ENCODE assay signal across 21 cellular contexts in genomic region chr19:35254341-35255297, GRCh38. TPM values are rescaled to one million over a fixed set of nuclear protein-coding genes. Genes with fewer than 3 reads are reported as not detected.
DNase-seq lines count a peak whose midpoint lies in the region; ATAC-seq, FAIRE-seq and TF ChIP-seq lines count a peak whose summit lies in the region.
"Had no signal": no experiment of that assay in that cellular context is flagged by ENCODE, and none has a peak within 500 bp of the region (broad histone marks: within the 10 kb centered on the region; RNA-seq: fewer than 3 reads in every experiment).

No MANE protein-coding gene starts in this region.

- H3K36me3 ChIP-seq in H1 (ENCODE audit: control insufficient read depth in 2 of 4, insufficient read depth in 4 of 4, low read length in 3 of 4) (peaks cover 29 to 47% (median 41%) of the 10 kb centered on the region in 4 experiments), lung (ENCODE audit: control insufficient read depth in 2 of 2, insufficient read depth in 2 of 2, low read length in 2 of 2) (peaks cover 0 to 8% of the 10 kb centered on the region in 2 donors), uterus (no peaks in the 10 kb centered on the region)
- H3K36me3 ChIP-seq: brain microvascular endothelial cell, prostate gland had no signal

- no peak overlapping the region for H3K9ac ChIP-seq in H1 (replicated peaks in 1 of 4; ENCODE audit: extremely low read depth in 1 of 4, low read depth in 3 of 4, low read length in 3 of 4)
- H3K9ac ChIP-seq: KMS-11 had no signal

- H4K91ac ChIP-seq in H1 (replicated peaks; ENCODE audit: insufficient read length, low read length), result no peak overlapping the region

- DNase-seq in cardiac septum (ENCODE audit: low spot score) (peak; percentile 66), Right ventricle myocardium superior (no peak), H1 (ENCODE audit: low read depth in 1 of 2, low spot score in 2 of 2) (peak in 1 of 2 experiments; percentile 24), lung (ENCODE audit: low spot score) (peak; percentile 27), uterus (peak in 1 of 2 donors; percentile 53), cerebellum (ENCODE audit: low spot score) (no peak), UCSD-AML1 (lab: John Stamatoyannopoulos, UW; ENCODE audit: unreplicated experiment) (no peak), NCI-H524 treated with DMSO at 0.1 percent for 48 hours (lab: John Stamatoyannopoulos, UW) (no peak)
- DNase-seq: activated gamma-delta T cell, brain microvascular endothelial cell, EL, hippocampal formation, NCI-H1092 treated with DMSO at 0.1 percent for 48 hours, NCI-H2107, NCI-H526 treated with DMSO at 0.1 percent for 48 hours, PC-3 had no signal

- no peak overlapping the region for H2AFZ ChIP-seq in H1 (ENCODE audit: low read length)

- no peak for TF ChIP-seq EP300 in H1 (IDR thresholded peaks at IDR 0.05; ENCODE audit: borderline replicate concordance in 1 of 2, low read depth in 2 of 2, low read length in 2 of 2)

- TF ChIP-seq POLR2A in H1 (IDR thresholded peaks at IDR 0.05; ENCODE audit: control extremely low read depth in 1 of 2, low read depth in 2 of 2, low read length in 2 of 2) (peak in 1 of 2 experiments; percentile 16; a peak in 1 of 3 replicates), uterus (IDR thresholded peaks at IDR 0.05) (peak in 1 of 2 donors; percentile 10)

- TF ChIP-seq CTCF in H1 (IDR thresholded peaks at IDR 0.05; ENCODE audit: control extremely low read depth in 1 of 3, insufficient read depth in 1 of 3, low read depth in 1 of 3, low read length in 3 of 3), result no peak
- no peak for TF ChIP-seq CTCF in lung (IDR thresholded peaks at IDR 0.05; ENCODE audit: control extremely low read depth, extremely low read depth)
- TF ChIP-seq CTCF in uterus (IDR thresholded peaks at IDR 0.05), result no peak

- H2AK5ac ChIP-seq in H1 (ENCODE audit: low read depth, low read length), result no peak overlapping the region

- H3K27me3 ChIP-seq in H1 (replicated peaks in 1 of 4; ENCODE audit: control insufficient read depth in 3 of 4, extremely low read depth in 1 of 4, insufficient read depth in 3 of 4, low read length in 3 of 4) (no peaks in the 10 kb centered on the region), lung (ENCODE audit: control insufficient read depth, insufficient read depth) (no peaks in the 10 kb centered on the region), uterus (no peaks in the 10 kb centered on the region)

- no peak overlapping the region for H2BK5ac ChIP-seq in H1 (ENCODE audit: low read depth, low read length)

- no peak overlapping the region for H3K4ac ChIP-seq in H1 (replicated peaks; ENCODE audit: insufficient read length, low read depth, low read length)

- H4K20me1 ChIP-seq in H1 (replicated peaks in 1 of 2; ENCODE audit: control insufficient read depth in 1 of 2, insufficient read depth in 2 of 2, low read length in 2 of 2), result peaks cover 33 to 43% of the 10 kb centered on the region in 2 experiments

- no peak for TF ChIP-seq RAD21 in H1 (IDR thresholded peaks at IDR 0.05 in 1 of 2, conservative IDR thresholded peaks at IDR 0.05 in 1 of 2; ENCODE audit: low read depth in 2 of 2, low read length in 2 of 2)

- H3K14ac ChIP-seq in H1 (ENCODE audit: insufficient read length), result no peak overlapping the region

- WGBS in H1 (ENCODE audit: extremely low coverage in 1 of 2, insufficient coverage in 1 of 2, insufficient read length in 1 of 2, insufficient replicate concordance in 2 of 2, low coverage in 1 of 2, low lambda C conversion rate in 2 of 2, missing lambda C conversion rate in 1 of 2), 2 experiments, result 96% methylated on average over 17 of the region's 17 CpGs; no CpG with 5 or more reads in 1 of the 2 experiments
- 81 to 87% methylated on average over 17 of the region's 17 CpGs for WGBS in lung, 2 donors

- no peak overlapping the region for H3K23ac ChIP-seq in H1 (ENCODE audit: insufficient read length)

- ATAC-seq in Right ventricle myocardium superior (ENCODE audit: poor library complexity) (no peak), lung (ENCODE audit: insufficient read depth, low FRiP score) (no peak)
- ATAC-seq: PC-3 had no signal

- no peak overlapping the region for H2BK15ac ChIP-seq in H1 (ENCODE audit: low read length)

- H2BK12ac ChIP-seq in H1 (ENCODE audit: low read depth, low read length), result no peak overlapping the region

- H3K79me1 ChIP-seq in H1 (ENCODE audit: low read depth, low read length), result peaks cover 23% of the 10 kb centered on the region

- H3K79me2 ChIP-seq in H1 (ENCODE audit: control insufficient read depth in 1 of 2, insufficient read depth in 2 of 2, low read length in 2 of 2), result peaks cover 8 to 55% of the 10 kb centered on the region in 2 experiments

- H3K9me3 ChIP-seq in H1 (ENCODE audit: insufficient read depth in 2 of 2, low read depth in 1 of 2, low read length in 1 of 2) (no peaks in the 10 kb centered on the region), lung (ENCODE audit: control insufficient read depth in 2 of 2, insufficient read depth in 1 of 2, low read length in 1 of 2) (no peaks in the 10 kb centered on the region), uterus (no peaks in the 10 kb centered on the region)
- H3K9me3 ChIP-seq: prostate gland had no signal

- intact Hi-C loops in cardiac septum (cut with DNase I) (no loop called here), Right ventricle myocardium superior (cut with DNase I) (no loop called here), uterus (cut with DNase I; ENCODE audit: low total_unique reads) (no loop called here)

- POLR2A ChIA-PET in H1 (lab: Charles Lee; ENCODE audit: partially characterized antibody), result interaction anchor here (0.7 to 9.8 kb wide), 9 partner anchors 10 to 255 kb away, joined by 3 to 146 read pairs (median 4); partner anchors contain the start of genes FXYD5 and USF2

- CTCF ChIA-PET in H1 (lab: Charles Lee; ENCODE audit: partially characterized antibody), result interaction anchor here (2.5 kb wide), 1 partner anchor 187 kb away, joined by 7 read pairs; no protein-coding TSS in a partner anchor

- H3K18ac ChIP-seq in H1 (ENCODE audit: extremely low read depth, low read length), result no peak overlapping the region

- peaks cover 0 to 13% (median 7%) of the 10 kb centered on the region in 4 experiments; a peak in 6 of 7 replicates for H3K4me1 ChIP-seq in H1 (replicated peaks in 1 of 4; ENCODE audit: control insufficient read depth in 3 of 4, insufficient read depth in 4 of 4, low read length in 3 of 4)
- peaks cover 0 to 12% of the 10 kb centered on the region in 2 donors for H3K4me1 ChIP-seq in lung (ENCODE audit: control insufficient read depth in 2 of 2, insufficient read depth in 2 of 2, low read length in 2 of 2)
- no peaks in the 10 kb centered on the region for H3K4me1 ChIP-seq in uterus
- H3K4me1 ChIP-seq: prostate gland had no signal

- H3K4me3 ChIP-seq in H1 (ENCODE audit: extremely low read depth in 1 of 4, insufficient read depth in 2 of 4, low read depth in 3 of 4, low read length in 4 of 4) (no peak overlapping the region), lung (no peak overlapping the region), uterus (no peak overlapping the region)
- H3K4me3 ChIP-seq: prostate gland, SK-N-MC had no signal

- no peak for FAIRE-seq in H1 (lab: Jason Lieb, UNC)

- H4K5ac ChIP-seq in H1 (ENCODE audit: insufficient read length, low read depth, low read length), result no peak overlapping the region

- no peak overlapping the region for H3K4me2 ChIP-seq in H1 (ENCODE audit: insufficient read depth in 1 of 2, low read depth in 2 of 2, low read length in 2 of 2)
- H3K4me2 ChIP-seq: KMS-11 had no signal

- H4K8ac ChIP-seq in H1 (ENCODE audit: extremely low read depth, insufficient read depth, low read length), result peak overlapping the region; percentile 39; the same call in 1 of the 2 replicates

- H3K23me2 ChIP-seq in H1 (ENCODE audit: low read depth, low read length), result peaks cover 6% of the 10 kb centered on the region; the same call in 1 of the 2 replicates

- H3K27ac ChIP-seq in H1 (ENCODE audit: low read depth, low read length) (no peak overlapping the region; the same call in 1 of the 2 replicates), lung (ENCODE audit: low read depth in 1 of 2, low read length in 1 of 2) (peak overlapping the region; percentile 1 to 30), uterus (peak overlapping the region; percentile 12 to 30)
- H3K27ac ChIP-seq: brain microvascular endothelial cell, KMS-11, prostate gland, SK-N-MC had no signal

- H3K56ac ChIP-seq in H1 (replicated peaks; ENCODE audit: insufficient read length, low read depth, low read length), result no peak overlapping the region

- no peak overlapping the region for H2BK20ac ChIP-seq in H1 (ENCODE audit: low read length)

- no peak overlapping the region for H2BK120ac ChIP-seq in H1 (replicated peaks; ENCODE audit: low read depth, low read length)

RNA-seq across cellular contexts. Expression of gene LSR, which starts 5.8 kb away (rescaled TPM):
- total RNA-seq in cardiac septum (3.4 TPM), Right ventricle myocardium superior (4.5 TPM), lung (10 to 100 TPM; 30.8 to 82.0 TPM), uterus (10 to 100 TPM in 3 of 4 donors, 1 to 10 TPM in 1; 7.3 to 37.8 (median 20.2) TPM), cerebellum (2.6 TPM)
- 159 and 166 TPM in 2 replicates for total RNA-seq in H1 (2021; fragmentation: NEBNext Ultra II Directional; extraction: Animal tissue kit (Norgen Biotek cat#: 25700))
- polyA plus RNA-seq in H1 (2011; rRNA removed) (186 and 296 TPM in 2 replicates), lung (10 to 100 TPM; 60.0 to 77.4 TPM)
- polyA plus RNA-seq in H1 (2011; cell fraction: cytosol; rRNA removed), result 106 TPM
- polyA plus RNA-seq in H1 (2011; cell fraction: nucleus; rRNA removed), result 204 TPM
- polyA plus RNA-seq in H1 (2012, experiment 1 of 2), result 145 to 238 TPM (median 230 TPM) in 4 replicates
- polyA plus RNA-seq in H1 (2012, experiment 2 of 2), result 175 TPM
- 208 TPM for polyA plus RNA-seq in H1 (2013, experiment 1 of 2)
- polyA plus RNA-seq in H1 (2013, experiment 2 of 2), result 218 TPM
- polyA minus RNA-seq in H1 (2011; rRNA and poly(A)+ RNA removed), result 87.1 and 93.1 TPM in 2 replicates
- 222 TPM for polyA minus RNA-seq in H1 (2011; cell fraction: cytosol; rRNA and poly(A)+ RNA removed)
- polyA minus RNA-seq in H1 (2011; cell fraction: nucleus; rRNA and poly(A)+ RNA removed), result 191 TPM

RNA-seq across cellular contexts. Expression of gene USF2, which starts 14.1 kb away (rescaled TPM):
- total RNA-seq in cardiac septum (174 TPM), Right ventricle myocardium superior (141 TPM), lung (100 to 1,000 TPM in 1 of 2 donors, 10 to 100 TPM in 1; 74.9 to 138 TPM), uterus (100 to 1,000 TPM in 1 of 4 donors, 10 to 100 TPM in 3; 48.8 to 155 (median 87.5) TPM), cerebellum (39.4 TPM)
- total RNA-seq in H1 (2021; fragmentation: NEBNext Ultra II Directional; extraction: Animal tissue kit (Norgen Biotek cat#: 25700)), result 109 and 113 TPM in 2 replicates
- polyA plus RNA-seq in H1 (2011; rRNA removed) (74.1 and 119 TPM in 2 replicates), lung (100 to 1,000 TPM; 129 to 163 TPM)
- 142 TPM for polyA plus RNA-seq in H1 (2011; cell fraction: cytosol; rRNA removed)
- polyA plus RNA-seq in H1 (2011; cell fraction: nucleus; rRNA removed), result 268 TPM
- polyA plus RNA-seq in H1 (2012, experiment 1 of 2), result 112 to 133 TPM (median 125 TPM) in 4 replicates
- 90.5 TPM for polyA plus RNA-seq in H1 (2012, experiment 2 of 2)
- polyA plus RNA-seq in H1 (2013, experiment 1 of 2), result 70.6 TPM
- 72.7 TPM for polyA plus RNA-seq in H1 (2013, experiment 2 of 2)
- 29.0 and 60.8 TPM in 2 replicates for polyA minus RNA-seq in H1 (2011; rRNA and poly(A)+ RNA removed)
- 79.1 TPM for polyA minus RNA-seq in H1 (2011; cell fraction: cytosol; rRNA and poly(A)+ RNA removed)
- polyA minus RNA-seq in H1 (2011; cell fraction: nucleus; rRNA and poly(A)+ RNA removed), result 82.7 TPM

RNA-seq across cellular contexts. Expression of gene FAM187B, which starts 26.1 kb away (rescaled TPM):
- not detected for total RNA-seq in cardiac septum
- not detected for total RNA-seq in Right ventricle myocardium superior
- total RNA-seq in H1 (2021; fragmentation: NEBNext Ultra II Directional; extraction: Animal tissue kit (Norgen Biotek cat#: 25700)), result not detected in 2 replicates
- polyA plus RNA-seq in H1 (2011; rRNA removed), result 0.09 TPM in 1 of 2 replicates, not detected in the other
- 0.06 TPM for polyA plus RNA-seq in H1 (2011; cell fraction: cytosol; rRNA removed)
- polyA plus RNA-seq in H1 (2011; cell fraction: nucleus; rRNA removed), result 0.19 TPM
- polyA plus RNA-seq in H1 (2012, experiment 1 of 2), result not detected in 4 replicates
- polyA plus RNA-seq in H1 (2012, experiment 2 of 2), result not detected
- not detected for polyA plus RNA-seq in H1 (2013, experiment 1 of 2)
- polyA plus RNA-seq in H1 (2013, experiment 2 of 2), result not detected
- not detected in 2 replicates for polyA minus RNA-seq in H1 (2011; rRNA and poly(A)+ RNA removed)
- not detected for polyA minus RNA-seq in H1 (2011; cell fraction: cytosol; rRNA and poly(A)+ RNA removed)
- not detected for polyA minus RNA-seq in H1 (2011; cell fraction: nucleus; rRNA and poly(A)+ RNA removed)
- under 1 TPM in 1 of 2 donors, not detected in 1; 0.28 TPM for total RNA-seq in lung
- polyA plus RNA-seq in lung, result under 1 TPM in 1 of 2 donors, not detected in 1; 0.20 TPM
- under 1 TPM in 1 of 4 donors, not detected in 3; 0.21 TPM for total RNA-seq in uterus
- not detected for total RNA-seq in cerebellum
- total RNA-seq: dermis microvascular lymphatic vessel endothelial cell, kidney epithelial cell, PC-3 had no signal

RNA-seq across cellular contexts. Expression of gene HAMP, which starts 27.7 kb away (rescaled TPM):
- total RNA-seq in cardiac septum (not detected), Right ventricle myocardium superior (not detected), lung (1 to 10 TPM in 1 of 2 donors, under 1 TPM in 1; 0.28 to 1.5 TPM), uterus (1 to 10 TPM in 1 of 4 donors, not detected in 3; 1.1 TPM), cerebellum (not detected)
- not detected in 2 replicates for total RNA-seq in H1 (2021; fragmentation: NEBNext Ultra II Directional; extraction: Animal tissue kit (Norgen Biotek cat#: 25700))
- polyA plus RNA-seq in H1 (2011; rRNA removed) (0.06 and 0.08 TPM in 2 replicates), lung (10 to 100 TPM in 1 of 2 donors, 1 to 10 TPM in 1; 1.7 to 85.7 TPM)
- not detected for polyA plus RNA-seq in H1 (2011; cell fraction: cytosol; rRNA removed)
- polyA plus RNA-seq in H1 (2011; cell fraction: nucleus; rRNA removed), result not detected
- 0.20 TPM in 1 of 4 replicates, not detected in the others for polyA plus RNA-seq in H1 (2012, experiment 1 of 2)
- not detected for polyA plus RNA-seq in H1 (2012, experiment 2 of 2)
- polyA plus RNA-seq in H1 (2013, experiment 1 of 2), result 0.12 TPM
- 0.07 TPM for polyA plus RNA-seq in H1 (2013, experiment 2 of 2)
- polyA minus RNA-seq in H1 (2011; rRNA and poly(A)+ RNA removed), result not detected in 2 replicates
- not detected for polyA minus RNA-seq in H1 (2011; cell fraction: cytosol; rRNA and poly(A)+ RNA removed)
- polyA minus RNA-seq in H1 (2011; cell fraction: nucleus; rRNA and poly(A)+ RNA removed), result not detected
- total RNA-seq: kidney epithelial cell, PC-3 had no signal

RNA-seq across cellular contexts. Expression of gene MAG, which starts 37.3 kb away (rescaled TPM):
- total RNA-seq in cardiac septum, result not detected
- not detected for total RNA-seq in Right ventricle myocardium superior
- total RNA-seq in H1 (2021; fragmentation: NEBNext Ultra II Directional; extraction: Animal tissue kit (Norgen Biotek cat#: 25700)), result 0.46 and 1.3 TPM in 2 replicates
- 0.20 and 0.72 TPM in 2 replicates for polyA plus RNA-seq in H1 (2011; rRNA removed)
- polyA plus RNA-seq in H1 (2011; cell fraction: cytosol; rRNA removed), result 0.41 TPM
- polyA plus RNA-seq in H1 (2011; cell fraction: nucleus; rRNA removed), result 1.7 TPM
- polyA plus RNA-seq in H1 (2012, experiment 1 of 2), result 0.22 to 0.74 TPM (median 0.54 TPM) in 4 replicates
- 0.28 TPM for polyA plus RNA-seq in H1 (2012, experiment 2 of 2)
- 1.4 TPM for polyA plus RNA-seq in H1 (2013, experiment 1 of 2)
- 1.3 TPM for polyA plus RNA-seq in H1 (2013, experiment 2 of 2)
- 0.25 and 0.90 TPM in 2 replicates for polyA minus RNA-seq in H1 (2011; rRNA and poly(A)+ RNA removed)
- not detected for polyA minus RNA-seq in H1 (2011; cell fraction: cytosol; rRNA and poly(A)+ RNA removed)
- polyA minus RNA-seq in H1 (2011; cell fraction: nucleus; rRNA and poly(A)+ RNA removed), result not detected
- 1 to 10 TPM; 1.5 to 8.8 TPM for total RNA-seq in lung
- 1 to 10 TPM in 1 of 2 donors, under 1 TPM in 1; 0.08 to 2.3 TPM for polyA plus RNA-seq in lung
- 10 to 100 TPM in 1 of 4 donors, under 1 TPM in 1, not detected in 2; 0.91 to 15.1 TPM for total RNA-seq in uterus
- 0.91 TPM for total RNA-seq in cerebellum
- total RNA-seq: dermis microvascular lymphatic vessel endothelial cell, PC-3 had no signal

Comparison
In these comparisons a context has a peak if more than half of its experiments do, and no peak if none do; other contexts are left out.
1. DNase-seq: peak in cardiac septum (single experiment) and lung (single experiment); none in Right ventricle myocardium superior (single experiment), cerebellum (single experiment), UCSD-AML1 (single experiment) and NCI-H524 treated with DMSO at 0.1 percent for 48 hours (single experiment).